21 cellular contexts compared by ENCODE assay signal in the genomic region with DNA sequence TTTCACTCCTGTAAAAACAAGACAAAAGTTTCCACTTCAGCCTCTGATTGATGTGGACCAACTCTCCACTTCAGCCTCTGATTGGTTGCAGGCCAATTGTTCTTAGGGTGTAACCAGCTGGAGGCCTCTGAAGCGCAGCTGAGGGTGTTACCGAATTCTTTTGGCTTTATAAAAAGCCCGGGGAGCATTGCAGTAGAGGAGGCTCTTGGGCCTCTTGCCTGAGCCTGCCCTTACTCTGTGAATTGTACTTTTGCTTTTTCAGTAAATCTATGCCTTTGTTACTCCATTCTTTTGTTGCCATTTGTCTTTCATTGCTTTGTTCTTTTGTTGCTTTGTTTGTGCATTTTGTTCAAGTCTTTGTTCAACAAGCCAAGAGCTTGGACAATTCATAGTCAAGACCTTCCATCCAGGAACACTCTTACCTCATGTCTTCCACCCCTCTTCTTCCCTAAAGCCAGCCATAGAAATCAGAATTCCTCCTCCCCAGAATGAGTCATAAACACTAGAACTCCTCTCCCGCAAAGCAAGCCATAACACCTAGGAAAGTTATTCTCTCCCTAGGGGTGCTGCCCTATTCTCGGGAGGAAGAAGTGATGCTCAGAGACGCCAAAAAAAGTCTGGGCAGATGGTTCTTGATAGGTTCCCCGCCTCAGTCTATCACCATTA. TPM values are rescaled to one million over a fixed set of nuclear protein-coding genes. Genes with fewer than 3 reads are reported as not detected.
A peak's percentile ranks its signal among the peaks of the same experiment; 100 is the strongest.
DNase-seq lines count a peak whose midpoint lies in the region; ATAC-seq and TF ChIP-seq lines count a peak whose summit lies in the region.
"Had no signal": no experiment of that assay in that cellular context is flagged by ENCODE, and none has a peak within 500 bp of the region (broad histone marks: within the 10 kb centered on the region; RNA-seq: fewer than 3 reads in every experiment).

No MANE protein-coding gene starts in this region.

- H3K36me3 ChIP-seq in trophoblast cell (ENCODE audit: control insufficient read depth in 1 of 2, insufficient read depth in 2 of 2, low read length in 2 of 2) = no peaks in the 10 kb centered on the region
- H3K36me3 ChIP-seq: sigmoid colon, thoracic aorta had no signal

- intact Hi-C loops in natural killer cell (cut with micrococcal nuclease) = no loop called here

- H3K27me3 Mint-ChIP-seq in H9 (ENCODE audit: low read depth) (no peaks in the 10 kb centered on the region), natural killer cell (ENCODE audit: low read depth in 2 of 2) (peaks cover 19 to 20% of the 10 kb centered on the region in 2 donors)
- H3K27me3 Mint-ChIP-seq: activated CD4-positive, alpha-beta T cell treated with anti-CD3 and anti-CD28 coated beads, Interleukin-2, amount 10 ng/mL, durations not matched to agents 7 days and 5 days; activated naive CD4-positive, alpha-beta T cell treated with anti-CD3 and anti-CD28 coated beads, Interleukin-2, amount 10 ng/mL, durations not matched to agents 7 days and 5 days had no signal

- H3K27me3 ChIP-seq in H9 (ENCODE audit: insufficient read depth, low read length) = no peaks in the 10 kb centered on the region
- H3K27me3 ChIP-seq in trophoblast cell (ENCODE audit: insufficient read depth, low read length) = no peaks in the 10 kb centered on the region
- H3K27me3 ChIP-seq: sigmoid colon had no signal

- no peak overlapping the region for H4K12ac ChIP-seq in trophoblast cell (ENCODE audit: low read depth, low read length)

- no peak overlapping the region for H2BK20ac ChIP-seq in H9 (ENCODE audit: low read depth, low read length, poor library complexity, severe bottlenecking)

- peak; percentile 95 for ATAC-seq in esophagus mucosa
- no peak for ATAC-seq in HG03457 (IDR thresholded peaks at IDR 0.05; ENCODE audit: unreplicated experiment)
- ATAC-seq in natural killer cell = no peak

- no peak overlapping the region for H2BK120ac ChIP-seq in H9 (ENCODE audit: low read depth, low read length, poor library complexity, severe bottlenecking)
- H2BK120ac ChIP-seq in trophoblast cell (ENCODE audit: insufficient read depth, low read length, poor library complexity) = no peak overlapping the region

- H3K4me3 Mint-ChIP-seq in H9 = no peak overlapping the region
- no peak overlapping the region for H3K4me3 Mint-ChIP-seq in natural killer cell
- H3K4me3 Mint-ChIP-seq: activated CD4-positive, alpha-beta T cell treated with anti-CD3 and anti-CD28 coated beads, Interleukin-2, amount 10 ng/mL, durations not matched to agents 7 days and 5 days; activated naive CD4-positive, alpha-beta T cell treated with anti-CD3 and anti-CD28 coated beads, Interleukin-2, amount 10 ng/mL, durations not matched to agents 7 days and 5 days; dendritic cell treated with granulocyte-macrophage colony-stimulating factor and Interleukin-4, amounts not matched to agents 40 ng/mL and 50 ng/mL, for 4 days had no signal

- no peak overlapping the region for H2BK12ac ChIP-seq in H9 (ENCODE audit: insufficient read length, low read depth, low read length)
- H2BK12ac ChIP-seq in trophoblast cell (ENCODE audit: low read length) = peak overlapping the region; percentile 72

- H3K27ac Mint-ChIP-seq in H9 = peak overlapping the region in 2 of 3 experiments; percentile 21 to 24; a peak in 3 of 7 replicates
- no peak overlapping the region for H3K27ac Mint-ChIP-seq in natural killer cell
- H3K27ac Mint-ChIP-seq: activated CD4-positive, alpha-beta T cell treated with anti-CD3 and anti-CD28 coated beads, Interleukin-2, amount 10 ng/mL, durations not matched to agents 7 days and 5 days; activated naive CD4-positive, alpha-beta T cell treated with anti-CD3 and anti-CD28 coated beads, Interleukin-2, amount 10 ng/mL, durations not matched to agents 7 days and 5 days; dendritic cell treated with granulocyte-macrophage colony-stimulating factor and Interleukin-4, amounts not matched to agents 40 ng/mL and 50 ng/mL, for 4 days had no signal

- TF ChIP-seq CTCF in H9 (conservative IDR thresholded peaks at IDR 0.05) (no peak), natural killer cell (IDR thresholded peaks at IDR 0.05) (no peak)

- no peak overlapping the region for H3K4ac ChIP-seq in H9 (ENCODE audit: low read depth, low read length)
- no peak overlapping the region for H3K4ac ChIP-seq in trophoblast cell (ENCODE audit: low read depth, low read length)

- H3K4me2 ChIP-seq in H9 (ENCODE audit: insufficient read depth, insufficient read length, low read length) = no peak overlapping the region
- no peak overlapping the region for H3K4me2 ChIP-seq in trophoblast cell (ENCODE audit: low read length)
- H3K4me2 ChIP-seq: PC-9 had no signal

- H3K23ac ChIP-seq in H9 (ENCODE audit: insufficient read length, low read depth, low read length) (no peak overlapping the region), trophoblast cell (ENCODE audit: low read length) (no peak overlapping the region)

- no peaks in the 10 kb centered on the region; a peak in 1 of 7 replicates for H3K36me3 Mint-ChIP-seq in H9 (ENCODE audit: insufficient read depth in 1 of 3, low read depth in 3 of 3)
- no peaks in the 10 kb centered on the region for H3K36me3 Mint-ChIP-seq in natural killer cell
- H3K36me3 Mint-ChIP-seq: activated naive CD4-positive, alpha-beta T cell treated with anti-CD3 and anti-CD28 coated beads, Interleukin-2, amount 10 ng/mL, durations not matched to agents 7 days and 5 days had no signal

- no peak overlapping the region for H3K9ac ChIP-seq in H9 (ENCODE audit: extremely low read depth, insufficient read length, low read length)
- H3K9ac ChIP-seq in trophoblast cell (ENCODE audit: low read length) = no peak overlapping the region

- no peak overlapping the region for H2AFZ ChIP-seq in H9 (ENCODE audit: low read length)
- H2AFZ ChIP-seq in trophoblast cell (ENCODE audit: insufficient read depth, low read length, poor library complexity) = no peak overlapping the region
- H2AFZ ChIP-seq: PC-9 had no signal

- no peaks in the 10 kb centered on the region for H3K23me2 ChIP-seq in H9 (ENCODE audit: insufficient read length, low read depth, low read length, poor library complexity, severe bottlenecking)

- no peak overlapping the region for H2BK15ac ChIP-seq in H9 (ENCODE audit: low read depth, low read length)

- no peak overlapping the region for H4K91ac ChIP-seq in H9 (ENCODE audit: insufficient read length, low read depth, low read length)
- no peak overlapping the region for H4K91ac ChIP-seq in trophoblast cell (ENCODE audit: low read depth, low read length)

- H3K56ac ChIP-seq in H9 (ENCODE audit: insufficient read length, low read depth, low read length) = no peak overlapping the region

- peaks cover 0 to 1% of the 10 kb centered on the region in 2 experiments; a peak in 1 of 5 replicates for H3K9me3 Mint-ChIP-seq in H9
- H3K9me3 Mint-ChIP-seq in natural killer cell = no peaks in the 10 kb centered on the region
- H3K9me3 Mint-ChIP-seq: activated CD4-positive, alpha-beta T cell treated with anti-CD3 and anti-CD28 coated beads, Interleukin-2, amount 10 ng/mL, durations not matched to agents 7 days and 5 days; activated naive CD4-positive, alpha-beta T cell treated with anti-CD3 and anti-CD28 coated beads, Interleukin-2, amount 10 ng/mL, durations not matched to agents 7 days and 5 days; dendritic cell treated with granulocyte-macrophage colony-stimulating factor and Interleukin-4, amounts not matched to agents 40 ng/mL and 50 ng/mL, for 4 days had no signal

- H3K9me3 ChIP-seq in H9 (ENCODE audit: control insufficient read depth, low read depth, low read length) (no peaks in the 10 kb centered on the region), trophoblast cell (ENCODE audit: insufficient read depth, low read depth, low read length) (peaks cover 2% of the 10 kb centered on the region)
- H3K9me3 ChIP-seq: sigmoid colon, thoracic aorta had no signal

- H3K79me1 ChIP-seq in H9 (ENCODE audit: insufficient read depth, low read depth, low read length, poor library complexity, severe bottlenecking) = no peaks in the 10 kb centered on the region
- H3K79me1 ChIP-seq in trophoblast cell (ENCODE audit: low read length) = no peaks in the 10 kb centered on the region

- H4K8ac ChIP-seq in H9 (replicated peaks; ENCODE audit: insufficient read length, low read depth, low read length) (no peak overlapping the region), trophoblast cell (ENCODE audit: low read depth, low read length) (no peak overlapping the region)

- H2BK5ac ChIP-seq in H9 (ENCODE audit: insufficient read length, low read length) (no peak overlapping the region), trophoblast cell (ENCODE audit: low read depth, low read length, poor library complexity) (no peak overlapping the region)

- H3K27ac ChIP-seq in H9 (ENCODE audit: insufficient read length, low read depth, low read length) = no peak overlapping the region
- no peak overlapping the region for H3K27ac ChIP-seq in trophoblast cell (ENCODE audit: low read depth, low read length)
- H3K27ac ChIP-seq: PC-9, sigmoid colon, thoracic aorta had no signal

- peaks cover 19% of the 10 kb centered on the region for H3K4me1 ChIP-seq in H9 (ENCODE audit: insufficient read depth, low read length)
- H3K4me1 ChIP-seq in trophoblast cell (ENCODE audit: control insufficient read depth in 1 of 2, insufficient read depth in 2 of 2, low read length in 2 of 2) = peaks cover 0 to 10% of the 10 kb centered on the region in 2 experiments
- H3K4me1 ChIP-seq: sigmoid colon had no signal

- H3K4me3 ChIP-seq in trophoblast cell (ENCODE audit: low read depth, low read length) = no peak overlapping the region
- H3K4me3 ChIP-seq: PC-9, sigmoid colon, thoracic aorta had no signal

- H4K20me1 ChIP-seq in H9 (ENCODE audit: control insufficient read depth, insufficient read depth, insufficient read length) = no peaks in the 10 kb centered on the region

- WGBS in H9 (ENCODE audit: extremely low coverage, insufficient read length, low lambda C conversion rate) = no CpG with 5 or more reads among the region's 7 CpGs
- WGBS in trophoblast cell (ENCODE audit: extremely low coverage, insufficient coverage, insufficient read length) = no CpG with 5 or more reads among the region's 7 CpGs

- DNase-seq in H9 = no peak
- peak; percentile 93 for DNase-seq in NCI-H345 treated with DMSO at 0.1 percent for 48 hours (lab: John Stamatoyannopoulos, UW; ENCODE audit: unreplicated experiment)
- no peak for DNase-seq in trophoblast cell
- DNase-seq in CD1c-positive myeloid dendritic cell (ENCODE audit: extremely low spot score) = no peak
- no peak for DNase-seq in HuH-7 (ENCODE audit: low spot score)
- DNase-seq in natural killer cell = no peak
- DNase-seq: activated CD4-positive, alpha-beta T cell treated with anti-CD3 and anti-CD28 coated beads, Interleukin-2, amount 10 ng/mL, durations not matched to agents 7 days and 5 days; activated naive CD4-positive, alpha-beta T cell treated with anti-CD3 and anti-CD28 coated beads, Interleukin-2, amount 10 ng/mL, durations not matched to agents 7 days and 5 days; activated T-cell treated with anti-CD3 and anti-CD28 coated beads for 4 hours; AML-193; erythroblast; kidney glomerular epithelial cell; MV-4-11; PC-9; sigmoid colon; stimulated activated CD4-positive, alpha-beta T cell treated with anti-CD3 and anti-CD28 coated beads, Interleukin-2, amount 100 ng/mL, for 48 hours had no signal

- H3K4me1 Mint-ChIP-seq in H9 (peaks cover 56 to 67% of the 10 kb centered on the region in 2 experiments), natural killer cell (no peaks in the 10 kb centered on the region)
- H3K4me1 Mint-ChIP-seq: activated CD4-positive, alpha-beta T cell treated with anti-CD3 and anti-CD28 coated beads, Interleukin-2, amount 10 ng/mL, durations not matched to agents 7 days and 5 days; activated naive CD4-positive, alpha-beta T cell treated with anti-CD3 and anti-CD28 coated beads, Interleukin-2, amount 10 ng/mL, durations not matched to agents 7 days and 5 days had no signal

- H4K5ac ChIP-seq in H9 (ENCODE audit: insufficient read length, low read depth, low read length) = no peak overlapping the region

- no peak overlapping the region for H3T11ph ChIP-seq in H9 (ENCODE audit: low read length)

- H3K79me2 ChIP-seq in H9 (ENCODE audit: insufficient read depth, low read length) = no peaks in the 10 kb centered on the region
- H3K79me2 ChIP-seq in trophoblast cell (ENCODE audit: control insufficient read depth, insufficient read depth, low read length, poor library complexity) = no peaks in the 10 kb centered on the region

- no peak overlapping the region for H2AK5ac ChIP-seq in H9 (ENCODE audit: insufficient read length, low read length)
- H2AK5ac ChIP-seq in trophoblast cell (ENCODE audit: low read length) = no peak overlapping the region

- H3K18ac ChIP-seq in H9 (ENCODE audit: insufficient read length, low read depth, low read length) (no peak overlapping the region), trophoblast cell (ENCODE audit: low read length) (no peak overlapping the region)

- no peak overlapping the region for H3K14ac ChIP-seq in H9 (ENCODE audit: insufficient read depth, low read length)
- H3K14ac ChIP-seq in trophoblast cell (ENCODE audit: low read length) = no peak overlapping the region

RNA-seq across cellular contexts. Expression of a gene that starts 53.5 kb away (rescaled TPM):
- total RNA-seq in H9 (2021) = 0.09 and 0.37 TPM in 2 replicates
- total RNA-seq in esophagus mucosa = not detected
- polyA plus RNA-seq in trophoblast cell (2013) = 0.12 and 0.27 TPM in 2 replicates
- total RNA-seq in natural killer cell = under 1 TPM in 2 of 3 donors, not detected in 1; 0.65 to 0.68 TPM
- total RNA-seq: activated CD4-positive, alpha-beta T cell treated with anti-CD3 and anti-CD28 coated beads, Interleukin-2, amount 10 ng/mL, durations not matched to agents 7 days and 5 days; omental fat pad; sigmoid colon; thoracic aorta had no signal
- polyA plus RNA-seq: sigmoid colon had no signal

Comparison
In these comparisons a context has a peak if more than half of its experiments do, and no peak if none do; other contexts are left out.
1. H3K27ac Mint-ChIP-seq: peak in H9 (2 of 3); none in natural killer cell (0 of 2).